Comparison of ENCODE assay signal across 27 cellular contexts in the genomic region with DNA sequence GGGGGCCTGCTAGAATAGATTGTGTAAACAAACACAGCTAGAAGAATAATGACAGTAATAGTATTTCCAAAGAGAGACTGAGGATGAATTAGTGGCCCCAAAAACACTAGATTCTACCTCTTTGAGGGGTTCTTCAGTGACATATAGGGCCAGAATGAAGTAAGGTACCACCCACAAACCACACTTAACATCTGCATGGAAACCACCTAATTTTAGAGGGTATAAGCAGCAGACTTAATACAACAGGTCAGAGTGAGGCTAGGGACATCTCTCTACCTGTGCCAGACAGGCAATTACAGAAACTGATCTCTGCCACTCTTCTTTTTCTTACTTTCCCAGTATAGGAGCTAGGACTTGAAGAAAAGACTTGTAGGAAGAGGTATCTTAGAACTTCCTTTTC. TPM values are rescaled to one million over a fixed set of nuclear protein-coding genes. Genes with fewer than 3 reads are reported as not detected.
DNase-seq lines count a peak whose midpoint lies in the region; ATAC-seq, FAIRE-seq and TF ChIP-seq lines count a peak whose summit lies in the region.
"Had no signal": no experiment of that assay in that cellular context is flagged by ENCODE, and none has a peak within 500 bp of the region (broad histone marks: within the 10 kb centered on the region; RNA-seq: fewer than 3 reads in every experiment).

No MANE protein-coding gene starts in this region.

- FAIRE-seq in GM12891 (lab: Jason Lieb, UNC): peak; percentile 40

- ATAC-seq in GM18909 (IDR thresholded peaks at IDR 0.05; ENCODE audit: poor library complexity, unreplicated experiment) (peak; percentile 64), HG02759 (IDR thresholded peaks at IDR 0.05; ENCODE audit: unreplicated experiment) (peak; percentile 82), HG03457 (IDR thresholded peaks at IDR 0.05; ENCODE audit: unreplicated experiment) (peak; percentile 78), HG02970 (IDR thresholded peaks at IDR 0.05; ENCODE audit: low FRiP score, unreplicated experiment) (no peak), HG03108 (IDR thresholded peaks at IDR 0.05; ENCODE audit: unreplicated experiment) (no peak)
- ATAC-seq: activated T-cell treated with anti-CD3 and anti-CD28 coated beads, Interleukin-2, amount 50 U/mL, for 72 hours; heart left ventricle; T-helper 17 cell had no signal

- DNase-seq in GM12891 (ENCODE audit: insufficient read length, low spot score) (no peak), HT-29 (ENCODE audit: low spot score) (no peak)
- DNase-seq in stimulated activated CD4-positive, alpha-beta T cell treated with anti-CD3 and anti-CD28 coated beads, Interleukin-4, amount 100 ng/mL, for 1 hour: no peak
- DNase-seq: activated CD4-positive, alpha-beta T cell treated with anti-CD3 and anti-CD28 coated beads for 48 hours; activated naive CD4-positive, alpha-beta T cell treated with anti-CD3 and anti-CD28 coated beads for 36 hours; activated T-cell treated with anti-CD3 and anti-CD28 coated beads, Interleukin-2, amount 50 U/mL, for 72 hours; brain microvascular endothelial cell; CD4-positive, alpha-beta memory T cell; effector CD8-positive, alpha-beta T cell; erythroblast; GM23248; heart left ventricle; mammary epithelial cell; NCI-H1092; NCI-H187 treated with DMSO at 0.1 percent for 48 hours; NCI-H2227 treated with DMSO at 0.1 percent for 48 hours; NCI-H748 treated with DMSO at 0.1 percent for 48 hours; RPMI8226; sigmoid colon; stimulated activated CD4-positive, alpha-beta T cell treated with anti-CD3 and anti-CD28 coated beads, Interleukin-15, amount 100 ng/mL, for 24 hours; T-helper 17 cell; trophoblast cell had no signal

- TF ChIP-seq POLR2A in GM12891 (IDR thresholded peaks at IDR 0.05; ENCODE audit: low read depth, low read length): no peak

TF ChIP-seq in GM12891, 5 proteins besides CTCF, POLR2A, EP300 and RAD21:
- TF ChIP-seq PAX5 (IDR thresholded peaks at IDR 0.05; ENCODE audit: insufficient read depth, low read length, severe bottlenecking): no peak
- TF ChIP-seq POU2F2 (IDR thresholded peaks at IDR 0.05; ENCODE audit: low read depth, low read length): no peak
- TF ChIP-seq POLR2AphosphoS5 (IDR thresholded peaks at IDR 0.05; ENCODE audit: low read depth, low read length): no peak
- no peak for TF ChIP-seq TAF1 (IDR thresholded peaks at IDR 0.05; ENCODE audit: low read depth, low read length)
- no peak for TF ChIP-seq SPI1 (IDR thresholded peaks at IDR 0.05; ENCODE audit: low read depth, low read length)

RNA-seq across cellular contexts. Expression of gene ELP4, which starts 20.1 kb away (rescaled TPM):
- 11.4 TPM for polyA plus RNA-seq in GM12891 (2012; ENCODE audit: low read depth, missing spikeins)
- total RNA-seq in HT-29 (2014; rRNA removed; shearing (Covaris generic)): 23.0 and 24.6 TPM in 2 replicates

RNA-seq across cellular contexts. Expression of gene IMMP1L, which starts 20.3 kb away (rescaled TPM):
- polyA plus RNA-seq in GM12891 (2012; ENCODE audit: low read depth, missing spikeins): 62.2 TPM
- 13.5 and 26.2 TPM in 2 replicates for total RNA-seq in HT-29 (2014; rRNA removed; shearing (Covaris generic))

Comparison
In these comparisons a context has a peak if more than half of its experiments do, and no peak if none do; other contexts are left out.
1. ATAC-seq: peak in GM18909 (single experiment), HG02759 (single experiment) and HG03457 (single experiment); none in HG02970 (single experiment) and HG03108 (single experiment).